Comparison of ENCODE assay signal across 24 cellular contexts in genomic region chr2:145547620-145548019, GRCh38.
"Had no signal": no experiment of that assay in that cellular context is flagged by ENCODE, and none has a peak within 500 bp of the region (broad histone marks: within the 10 kb centered on the region; RNA-seq: fewer than 3 reads in every experiment).

No MANE protein-coding gene starts in this region.

- H3K4me3 ChIP-seq: coronary artery, dorsolateral prefrontal cortex, esophagus squamous epithelium, hepatocyte, left ventricle myocardium inferior, lower lobe of right lung, neural progenitor cell, ovary, right atrium auricular region, sigmoid colon, skin epidermis, stomach, thoracic aorta, transverse colon had no signal

- H3K27ac ChIP-seq: coronary artery, dorsolateral prefrontal cortex, esophagus squamous epithelium, foreskin keratinocyte, hepatocyte, left ventricle myocardium inferior, lower lobe of right lung, neural progenitor cell, ovary, right atrium auricular region, sigmoid colon, skin epidermis, stomach, thoracic aorta, transverse colon had no signal

- H3K9ac ChIP-seq: neural progenitor cell had no signal

- H3K4me1 ChIP-seq: esophagus squamous epithelium, foreskin keratinocyte, left ventricle myocardium inferior, lower lobe of right lung, neural progenitor cell, right atrium auricular region, sigmoid colon, transverse colon had no signal

- H3K4me2 ChIP-seq: hepatocyte, neural progenitor cell had no signal

- H3K27me3 ChIP-seq: dorsolateral prefrontal cortex, esophagus squamous epithelium, foreskin keratinocyte, hepatocyte, neural progenitor cell, ovary, right atrium auricular region, sigmoid colon, stomach, transverse colon had no signal

- H2AFZ ChIP-seq: hepatocyte, neural progenitor cell had no signal

- H3K36me3 ChIP-seq: esophagus squamous epithelium, left ventricle myocardium inferior, lower lobe of right lung, neural progenitor cell, ovary, right atrium auricular region, sigmoid colon, stomach, thoracic aorta, transverse colon had no signal

- DNase-seq: dorsolateral prefrontal cortex; effector memory CD8-positive, alpha-beta T cell; esophagus squamous epithelium; foreskin keratinocyte; kidney; left cardiac atrium; left ventricle myocardium inferior; lower lobe of right lung; midbrain; nucleus accumbens; ovary; sigmoid colon; stimulated activated CD4-positive, alpha-beta T cell treated with anti-CD3 and anti-CD28 coated beads, Interleukin-12 subunit alpha, Interleukin-12 subunit beta, amount 100 ng/mL, for 4 hours; stimulated activated naive CD4-positive, alpha-beta T cell; stomach; substantia nigra; transverse colon had no signal

- ATAC-seq: effector memory CD8-positive, alpha-beta T cell; foreskin keratinocyte; left cardiac atrium; lower lobe of right lung; natural killer cell treated with Interleukin-12 subunit alpha and Interleukin-12 subunit beta and Interleukin-15 and Interleukin-18, amount 100 ng/mL, for 72 hours had no signal

- H3K9me3 ChIP-seq: esophagus squamous epithelium, lower lobe of right lung, ovary, right atrium auricular region, sigmoid colon, stomach, thoracic aorta, transverse colon had no signal

- H3K79me2 ChIP-seq: hepatocyte had no signal
